ENCODE assay signal across 24 cellular contexts in genomic region chr9:88917375-88917774, GRCh38.
"Had no signal": no experiment of that assay in that cellular context is flagged by ENCODE, and none has a peak within 500 bp of the region (broad histone marks: within the 10 kb centered on the region; RNA-seq: fewer than 3 reads in every experiment).

No MANE protein-coding gene starts in this region.

- H3K36me3 ChIP-seq: MG63, SJSA1 had no signal

- H3K27ac ChIP-seq: SJSA1, SK-N-MC had no signal

- DNase-seq: IMR-90; Karpas-422; KG1; MG63; NCI-H1092; NCI-H1436; NCI-H187; NCI-H2029; NCI-H2081 treated with DMSO at 0.1 percent for 48 hours; NCI-H2171; NCI-H226; NCI-H446; NCI-H510A; NCI-H524 treated with DMSO at 0.1 percent for 48 hours; NCI-H69; NCI-H774; NK-92 treated with Interleukin-12 subunit alpha and Interleukin-12 subunit beta, amount 100 ng/mL, for 24 hours; OCI-M1; Right ventricle myocardium superior; RPMI8226; SIG-M5 had no signal

- H3K27me3 ChIP-seq: MG63, SJSA1 had no signal

- H3K4me3 ChIP-seq: MG63, SJSA1, SK-N-MC had no signal

- H3K9me3 ChIP-seq: SJSA1 had no signal

- FAIRE-seq: RCC 7860 had no signal
